ENCODE assay signal across 1 cellular context in the genomic region with DNA sequence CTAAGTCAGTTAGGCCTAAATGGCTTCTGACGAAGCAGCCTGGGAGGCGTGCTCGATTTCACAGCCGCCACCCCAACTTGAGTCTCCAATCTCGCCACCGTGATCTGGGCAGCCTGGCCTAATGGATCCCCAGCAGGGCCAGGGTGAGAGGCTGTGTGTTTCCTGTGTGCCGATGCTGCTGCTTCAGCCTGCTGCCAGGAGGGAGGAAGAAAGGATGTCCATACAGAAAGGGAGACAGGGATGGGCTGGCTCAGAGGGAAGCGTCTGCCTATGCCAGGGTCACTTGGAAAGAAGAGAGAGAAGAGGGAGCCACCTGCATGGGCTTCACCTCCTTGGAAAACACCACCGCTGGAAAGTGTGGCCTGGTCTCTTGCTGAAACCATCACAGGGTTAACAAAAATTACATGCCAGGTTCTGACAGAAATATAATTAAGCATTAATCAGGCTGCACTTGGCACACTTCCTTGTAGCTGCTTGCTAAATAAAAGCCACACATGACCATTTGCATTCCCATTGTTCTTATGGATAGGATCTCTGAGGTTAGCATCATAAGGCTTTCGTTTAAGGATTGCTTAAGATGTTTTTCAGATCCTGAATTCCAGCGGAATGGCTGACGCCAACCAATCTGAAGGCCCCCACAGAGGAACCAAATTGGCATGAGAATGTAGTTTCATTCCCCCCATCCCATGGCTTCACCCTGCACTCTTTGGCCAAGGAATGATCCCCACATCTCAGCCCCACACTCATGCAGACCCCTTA.
TF ChIP-seq lines count a peak whose summit lies in the region.

No MANE protein-coding gene starts in this region.

TF ChIP-seq in H1, 55 proteins besides CTCF, POLR2A, EP300 and RAD21:
- no peak for TF ChIP-seq MAFK (IDR thresholded peaks at IDR 0.05; ENCODE audit: low read depth, low read length)
- no peak for TF ChIP-seq RXRA (IDR thresholded peaks at IDR 0.05; ENCODE audit: insufficient read depth, low read depth, low read length)
- no peak for TF ChIP-seq NANOG (IDR thresholded peaks at IDR 0.05; ENCODE audit: insufficient read depth, low read depth, low read length, poor library complexity, severe bottlenecking)
- no peak for TF ChIP-seq SIN3A (conservative IDR thresholded peaks at IDR 0.05 in 1 of 2, IDR thresholded peaks at IDR 0.05 in 1 of 2; ENCODE audit: low read depth in 1 of 2, low read length in 2 of 2)
- no peak for TF ChIP-seq SP4 (IDR thresholded peaks at IDR 0.05; ENCODE audit: low read length)
- peak; percentile 69 for TF ChIP-seq CEBPB (IDR thresholded peaks at IDR 0.05; ENCODE audit: low read depth, low read length)
- TF ChIP-seq TEAD4 (IDR thresholded peaks at IDR 0.05; ENCODE audit: low read depth, low read length), result no peak
- TF ChIP-seq RBBP5 (IDR thresholded peaks at IDR 0.05; ENCODE audit: borderline replicate concordance, low read depth, low read length), result no peak
- no peak for TF ChIP-seq JUND (IDR thresholded peaks at IDR 0.05; ENCODE audit: low read length)
- TF ChIP-seq, protein P1, sequence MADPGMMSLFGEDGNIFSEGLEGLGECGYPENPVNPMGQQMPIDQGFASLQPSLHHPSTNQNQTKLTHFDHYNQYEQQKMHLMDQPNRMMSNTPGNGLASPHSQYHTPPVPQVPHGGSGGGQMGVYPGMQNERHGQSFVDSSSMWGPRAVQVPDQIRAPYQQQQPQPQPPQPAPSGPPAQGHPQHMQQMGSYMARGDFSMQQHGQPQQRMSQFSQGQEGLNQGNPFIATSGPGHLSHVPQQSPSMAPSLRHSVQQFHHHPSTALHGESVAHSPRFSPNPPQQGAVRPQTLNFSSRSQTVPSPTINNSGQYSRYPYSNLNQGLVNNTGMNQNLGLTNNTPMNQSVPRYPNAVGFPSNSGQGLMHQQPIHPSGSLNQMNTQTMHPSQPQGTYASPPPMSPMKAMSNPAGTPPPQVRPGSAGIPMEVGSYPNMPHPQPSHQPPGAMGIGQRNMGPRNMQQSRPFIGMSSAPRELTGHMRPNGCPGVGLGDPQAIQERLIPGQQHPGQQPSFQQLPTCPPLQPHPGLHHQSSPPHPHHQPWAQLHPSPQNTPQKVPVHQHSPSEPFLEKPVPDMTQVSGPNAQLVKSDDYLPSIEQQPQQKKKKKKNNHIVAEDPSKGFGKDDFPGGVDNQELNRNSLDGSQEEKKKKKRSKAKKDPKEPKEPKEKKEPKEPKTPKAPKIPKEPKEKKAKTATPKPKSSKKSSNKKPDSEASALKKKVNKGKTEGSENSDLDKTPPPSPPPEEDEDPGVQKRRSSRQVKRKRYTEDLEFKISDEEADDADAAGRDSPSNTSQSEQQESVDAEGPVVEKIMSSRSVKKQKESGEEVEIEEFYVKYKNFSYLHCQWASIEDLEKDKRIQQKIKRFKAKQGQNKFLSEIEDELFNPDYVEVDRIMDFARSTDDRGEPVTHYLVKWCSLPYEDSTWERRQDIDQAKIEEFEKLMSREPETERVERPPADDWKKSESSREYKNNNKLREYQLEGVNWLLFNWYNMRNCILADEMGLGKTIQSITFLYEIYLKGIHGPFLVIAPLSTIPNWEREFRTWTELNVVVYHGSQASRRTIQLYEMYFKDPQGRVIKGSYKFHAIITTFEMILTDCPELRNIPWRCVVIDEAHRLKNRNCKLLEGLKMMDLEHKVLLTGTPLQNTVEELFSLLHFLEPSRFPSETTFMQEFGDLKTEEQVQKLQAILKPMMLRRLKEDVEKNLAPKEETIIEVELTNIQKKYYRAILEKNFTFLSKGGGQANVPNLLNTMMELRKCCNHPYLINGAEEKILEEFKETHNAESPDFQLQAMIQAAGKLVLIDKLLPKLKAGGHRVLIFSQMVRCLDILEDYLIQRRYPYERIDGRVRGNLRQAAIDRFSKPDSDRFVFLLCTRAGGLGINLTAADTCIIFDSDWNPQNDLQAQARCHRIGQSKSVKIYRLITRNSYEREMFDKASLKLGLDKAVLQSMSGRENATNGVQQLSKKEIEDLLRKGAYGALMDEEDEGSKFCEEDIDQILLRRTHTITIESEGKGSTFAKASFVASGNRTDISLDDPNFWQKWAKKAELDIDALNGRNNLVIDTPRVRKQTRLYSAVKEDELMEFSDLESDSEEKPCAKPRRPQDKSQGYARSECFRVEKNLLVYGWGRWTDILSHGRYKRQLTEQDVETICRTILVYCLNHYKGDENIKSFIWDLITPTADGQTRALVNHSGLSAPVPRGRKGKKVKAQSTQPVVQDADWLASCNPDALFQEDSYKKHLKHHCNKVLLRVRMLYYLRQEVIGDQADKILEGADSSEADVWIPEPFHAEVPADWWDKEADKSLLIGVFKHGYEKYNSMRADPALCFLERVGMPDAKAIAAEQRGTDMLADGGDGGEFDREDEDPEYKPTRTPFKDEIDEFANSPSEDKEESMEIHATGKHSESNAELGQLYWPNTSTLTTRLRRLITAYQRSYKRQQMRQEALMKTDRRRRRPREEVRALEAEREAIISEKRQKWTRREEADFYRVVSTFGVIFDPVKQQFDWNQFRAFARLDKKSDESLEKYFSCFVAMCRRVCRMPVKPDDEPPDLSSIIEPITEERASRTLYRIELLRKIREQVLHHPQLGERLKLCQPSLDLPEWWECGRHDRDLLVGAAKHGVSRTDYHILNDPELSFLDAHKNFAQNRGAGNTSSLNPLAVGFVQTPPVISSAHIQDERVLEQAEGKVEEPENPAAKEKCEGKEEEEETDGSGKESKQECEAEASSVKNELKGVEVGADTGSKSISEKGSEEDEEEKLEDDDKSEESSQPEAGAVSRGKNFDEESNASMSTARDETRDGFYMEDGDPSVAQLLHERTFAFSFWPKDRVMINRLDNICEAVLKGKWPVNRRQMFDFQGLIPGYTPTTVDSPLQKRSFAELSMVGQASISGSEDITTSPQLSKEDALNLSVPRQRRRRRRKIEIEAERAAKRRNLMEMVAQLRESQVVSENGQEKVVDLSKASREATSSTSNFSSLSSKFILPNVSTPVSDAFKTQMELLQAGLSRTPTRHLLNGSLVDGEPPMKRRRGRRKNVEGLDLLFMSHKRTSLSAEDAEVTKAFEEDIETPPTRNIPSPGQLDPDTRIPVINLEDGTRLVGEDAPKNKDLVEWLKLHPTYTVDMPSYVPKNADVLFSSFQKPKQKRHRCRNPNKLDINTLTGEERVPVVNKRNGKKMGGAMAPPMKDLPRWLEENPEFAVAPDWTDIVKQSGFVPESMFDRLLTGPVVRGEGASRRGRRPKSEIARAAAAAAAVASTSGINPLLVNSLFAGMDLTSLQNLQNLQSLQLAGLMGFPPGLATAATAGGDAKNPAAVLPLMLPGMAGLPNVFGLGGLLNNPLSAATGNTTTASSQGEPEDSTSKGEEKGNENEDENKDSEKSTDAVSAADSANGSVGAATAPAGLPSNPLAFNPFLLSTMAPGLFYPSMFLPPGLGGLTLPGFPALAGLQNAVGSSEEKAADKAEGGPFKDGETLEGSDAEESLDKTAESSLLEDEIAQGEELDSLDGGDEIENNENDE (IDR thresholded peaks at IDR 0.05; ENCODE audit: insufficient replicate concordance, low read length), result no peak
- TF ChIP-seq CHD1 (IDR thresholded peaks at IDR 0.05; ENCODE audit: low read depth, low read length), result no peak
- no peak for TF ChIP-seq EZH2 (IDR thresholded peaks at IDR 0.05; ENCODE audit: low read depth, low read length, severe bottlenecking)
- TF ChIP-seq KDM5A (IDR thresholded peaks at IDR 0.05; ENCODE audit: low read length), result no peak
- no peak for TF ChIP-seq TAF7 (optimal IDR thresholded peaks at IDR 0.05; ENCODE audit: borderline replicate concordance, low read depth, low read length)
- peak; percentile 20 for TF ChIP-seq ASH2L (IDR thresholded peaks at IDR 0.05; ENCODE audit: low read length)
- no peak for TF ChIP-seq RNF2 (IDR thresholded peaks at IDR 0.05; ENCODE audit: borderline replicate concordance, low read depth, low read length, missing control alignments, poor library complexity, severe bottlenecking)
